6 cellular contexts compared by ENCODE assay signal in genomic region chr10:97528876-97529275, GRCh38. TPM values are rescaled to one million over a fixed set of nuclear protein-coding genes. Genes with fewer than 3 reads are reported as not detected.
"Had no signal": no experiment of that assay in that cellular context is flagged by ENCODE, and none has a peak within 500 bp of the region (broad histone marks: within the 10 kb centered on the region; RNA-seq: fewer than 3 reads in every experiment).

No MANE protein-coding gene starts in this region.

RNA-seq across cellular contexts. Expression of gene ANKRD2, which starts 43.7 kb away (rescaled TPM):
- total RNA-seq: stomach, subcutaneous adipose tissue, temporal lobe, thyroid gland, transverse colon, vagina had no signal

RNA-seq across cellular contexts. Expression of gene HOGA1, which starts 55.3 kb away (rescaled TPM):
- total RNA-seq: stomach, transverse colon had no signal
